Comparison of ENCODE assay signal across 8 cellular contexts in genomic region chr5:151086905-151087360, GRCh38. TPM values are rescaled to one million over a fixed set of nuclear protein-coding genes. Genes with fewer than 3 reads are reported as not detected.
A peak's percentile ranks its signal among the peaks of the same experiment; 100 is the strongest.
DNase-seq lines count a peak whose midpoint lies in the region; ATAC-seq and TF ChIP-seq lines count a peak whose summit lies in the region.

No MANE protein-coding gene starts in this region.

- H3K9me3 ChIP-seq in HUES6 (ENCODE audit: control insufficient read depth, insufficient read depth, low read depth, low read length): no peaks in the 10 kb centered on the region
- no peaks in the 10 kb centered on the region for H3K9me3 ChIP-seq in muscle layer of duodenum (ENCODE audit: control insufficient read depth in 1 of 2, low read length in 2 of 2)

- H3K36me3 Mint-ChIP-seq in CD14-positive monocyte: peaks cover 0 to 5% of the 10 kb centered on the region in 2 donors
- H3K36me3 Mint-ChIP-seq in activated T-cell treated with anti-CD3 and anti-CD28 coated beads, Interleukin-2, amount 50 U/mL, for 24 hours (ENCODE audit: low read depth): peaks cover 22% of the 10 kb centered on the region

- H3K4me3 ChIP-seq in HUES6 (ENCODE audit: low read depth, low read length): no peak overlapping the region
- H3K4me3 ChIP-seq in muscle layer of duodenum (ENCODE audit: low read depth in 1 of 2, low read length in 2 of 2): no peak overlapping the region

- peak; percentile 69 for ATAC-seq in GM19467 (IDR thresholded peaks at IDR 0.05; ENCODE audit: unreplicated experiment)

- H3K36me3 ChIP-seq in HUES6 (ENCODE audit: control insufficient read depth, insufficient read depth, low read length) (no peaks in the 10 kb centered on the region), muscle layer of duodenum (ENCODE audit: control insufficient read depth in 1 of 2, insufficient read depth in 2 of 2, low read length in 2 of 2) (no peaks in the 10 kb centered on the region)

- TF ChIP-seq CTCF in CD14-positive monocyte (IDR thresholded peaks at IDR 0.05) (no peak), RWPE1 (conservative IDR thresholded peaks at IDR 0.05; ENCODE audit: low read depth) (no peak)

- H3K27me3 ChIP-seq in HUES6 (ENCODE audit: control insufficient read depth, insufficient read depth, low read length): no peaks in the 10 kb centered on the region
- H3K27me3 ChIP-seq in muscle layer of duodenum (ENCODE audit: low read depth, low read length): no peaks in the 10 kb centered on the region

- no peak overlapping the region for H3K27ac ChIP-seq in HUES6 (ENCODE audit: low read depth, low read length)
- peak overlapping the region; percentile 88 for H3K27ac ChIP-seq in muscle layer of duodenum (ENCODE audit: low read length)
- no peak overlapping the region for H3K27ac ChIP-seq in RWPE1

- H3K4me1 ChIP-seq in HUES6 (ENCODE audit: control insufficient read depth, insufficient read depth, low read length) (peaks cover 3% of the 10 kb centered on the region; the same call in 1 of the 2 replicates), muscle layer of duodenum (ENCODE audit: control insufficient read depth in 1 of 2, insufficient read depth in 2 of 2, low read length in 2 of 2) (peaks cover 4 to 28% of the 10 kb centered on the region in 2 donors)

- intact Hi-C loops in CD14-positive monocyte (cut with micrococcal nuclease): no loop called here

- peak overlapping the region; percentile 13 for H3K9ac ChIP-seq in HUES6 (ENCODE audit: low read length)

- CTCF ChIA-PET in RWPE1 (lab: Yijun Ruan, JAX): interaction anchor here (0.6 kb wide), 2 partner anchors 15 to 695 kb away, joined by 3 read pairs; no protein-coding TSS in a partner anchor

- peaks cover 0 to 3% (median 0%) of the 10 kb centered on the region in 3 donors for H3K27me3 Mint-ChIP-seq in CD14-positive monocyte (ENCODE audit: low read depth in 3 of 3)
- H3K27me3 Mint-ChIP-seq in activated T-cell treated with anti-CD3 and anti-CD28 coated beads, Interleukin-2, amount 50 U/mL, for 24 hours: no peaks in the 10 kb centered on the region

- DNase-seq in CD14-positive monocyte (ENCODE audit: low spot score) (peak; percentile 61), H4 (ENCODE audit: low spot score) (no peak), NCI-H1436 treated with DMSO at 0.1 percent for 48 hours (lab: John Stamatoyannopoulos, UW) (no peak), RWPE1 (ENCODE audit: low spot score) (no peak)
- peak; percentile 78 for DNase-seq in activated T-cell treated with anti-CD3 and anti-CD28 coated beads, Interleukin-2, amount 50 U/mL, for 24 hours

- H3K27ac Mint-ChIP-seq in CD14-positive monocyte: peak overlapping the region; percentile 50 to 88 (median 75)
- H3K27ac Mint-ChIP-seq in activated T-cell treated with anti-CD3 and anti-CD28 coated beads, Interleukin-2, amount 50 U/mL, for 24 hours: peak overlapping the region; percentile 80

- peaks cover 81% of the 10 kb centered on the region for H3K4me1 Mint-ChIP-seq in CD14-positive monocyte
- peaks cover 63% of the 10 kb centered on the region for H3K4me1 Mint-ChIP-seq in activated T-cell treated with anti-CD3 and anti-CD28 coated beads, Interleukin-2, amount 50 U/mL, for 24 hours (ENCODE audit: low read depth)

- POLR2A ChIA-PET in RWPE1 (lab: Yijun Ruan, JAX; ENCODE audit: low non-redundant PET): no interaction called here

- H3K9me3 Mint-ChIP-seq in CD14-positive monocyte: no peaks in the 10 kb centered on the region
- H3K9me3 Mint-ChIP-seq in activated T-cell treated with anti-CD3 and anti-CD28 coated beads, Interleukin-2, amount 50 U/mL, for 24 hours: no peaks in the 10 kb centered on the region

- peak overlapping the region; percentile 54 to 72 for H3K4me3 Mint-ChIP-seq in CD14-positive monocyte
- H3K4me3 Mint-ChIP-seq in activated T-cell treated with anti-CD3 and anti-CD28 coated beads, Interleukin-2, amount 50 U/mL, for 24 hours: peak overlapping the region; percentile 81

RNA-seq across cellular contexts. Expression of gene TNIP1, which starts 6.1 kb away (rescaled TPM):
- 10 to 100 TPM; 30.8 to 46.4 TPM for polyA plus RNA-seq in CD14-positive monocyte
- total RNA-seq in H4 (2014; rRNA removed; shearing (Covaris generic)): 38.7 and 41.9 TPM in 2 replicates

Comparison
In these comparisons a context has a peak if more than half of its experiments do, and no peak if none do; other contexts are left out.
1. DNase-seq: peak in CD14-positive monocyte (single experiment) and activated T-cell treated with anti-CD3 and anti-CD28 coated beads, Interleukin-2, amount 50 U/mL, for 24 hours (single experiment); none in H4 (single experiment), NCI-H1436 treated with DMSO at 0.1 percent for 48 hours (single experiment) and RWPE1 (single experiment).